22 cellular contexts compared by ENCODE assay signal in genomic region chr17:75316253-75316652, GRCh38. TPM values are rescaled to one million over a fixed set of nuclear protein-coding genes. Genes with fewer than 3 reads are reported as not detected.
DNase-seq lines count a peak whose midpoint lies in the region; ATAC-seq and TF ChIP-seq lines count a peak whose summit lies in the region.
"Had no signal": no experiment of that assay in that cellular context is flagged by ENCODE, and none has a peak within 500 bp of the region (broad histone marks: within the 10 kb centered on the region; RNA-seq: fewer than 3 reads in every experiment).

No MANE protein-coding gene starts in this region.

- no peaks in the 10 kb centered on the region for H3K9me3 Mint-ChIP-seq in activated CD4-positive, alpha-beta T cell treated with anti-CD3 and anti-CD28 coated beads, Interleukin-2, amount 10 ng/mL, durations not matched to agents 24 days and 14 days
- H3K9me3 Mint-ChIP-seq in activated naive CD8-positive, alpha-beta T cell treated with anti-CD3 and anti-CD28 coated beads, Interleukin-2, amount 50 U/mL, for 24 hours: no peaks in the 10 kb centered on the region
- no peaks in the 10 kb centered on the region for H3K9me3 Mint-ChIP-seq in stimulated activated memory B cell treated with anti-CD40 and anti-IgM and Interleukin-4, amounts not matched to agents 10 μg/mL and 1 μg/mL and 100 μg/mL, for 72 hours

- ATAC-seq in activated naive CD8-positive, alpha-beta T cell treated with anti-CD3 and anti-CD28 coated beads, Interleukin-2, amount 50 U/mL, for 24 hours: peak; percentile 37
- ATAC-seq in stimulated activated memory B cell treated with anti-CD40 and anti-IgM and Interleukin-4, amounts not matched to agents 10 μg/mL and 1 μg/mL and 100 μg/mL, for 72 hours: no peak
- ATAC-seq in GM19467 (IDR thresholded peaks at IDR 0.05; ENCODE audit: unreplicated experiment) (no peak), GM21526 (IDR thresholded peaks at IDR 0.05; ENCODE audit: low FRiP score, unreplicated experiment) (no peak)

- TF ChIP-seq CTCF in prostate gland (IDR thresholded peaks at IDR 0.05): no peak

- peak overlapping the region; percentile 82 for H3K27ac Mint-ChIP-seq in activated CD4-positive, alpha-beta T cell treated with anti-CD3 and anti-CD28 coated beads, Interleukin-2, amount 10 ng/mL, durations not matched to agents 24 days and 14 days
- H3K27ac Mint-ChIP-seq in activated naive CD8-positive, alpha-beta T cell treated with anti-CD3 and anti-CD28 coated beads, Interleukin-2, amount 50 U/mL, for 24 hours: peak overlapping the region; percentile 83
- H3K27ac Mint-ChIP-seq in stimulated activated memory B cell treated with anti-CD40 and anti-IgM and Interleukin-4, amounts not matched to agents 10 μg/mL and 1 μg/mL and 100 μg/mL, for 72 hours: peak overlapping the region; percentile 86

- H3K4me3 ChIP-seq in Karpas-422 (ENCODE audit: low read length) (no peak overlapping the region), prostate gland (no peak overlapping the region)
- H3K4me3 ChIP-seq: breast epithelium, HAP-1, heart right ventricle, right atrium auricular region, tibial nerve had no signal

- peaks cover 26% of the 10 kb centered on the region for H3K4me1 ChIP-seq in Karpas-422 (ENCODE audit: low read length)
- H3K4me1 ChIP-seq in prostate gland (replicated peaks): no peaks in the 10 kb centered on the region
- H3K4me1 ChIP-seq: breast epithelium, HAP-1, right atrium auricular region had no signal

- H3K9me3 ChIP-seq in Karpas-422 (ENCODE audit: low read length) (no peaks in the 10 kb centered on the region), prostate gland (no peaks in the 10 kb centered on the region)
- H3K9me3 ChIP-seq: breast epithelium, HAP-1, heart right ventricle, right atrium auricular region, tibial nerve had no signal

- H2AFZ ChIP-seq in Karpas-422 (ENCODE audit: low read length): no peak overlapping the region

- H3K27me3 ChIP-seq in Karpas-422 (ENCODE audit: low read length): no peaks in the 10 kb centered on the region
- H3K27me3 ChIP-seq in prostate gland (replicated peaks; ENCODE audit: insufficient read depth): no peaks in the 10 kb centered on the region
- H3K27me3 ChIP-seq: breast epithelium, heart right ventricle, right atrium auricular region, tibial nerve had no signal

- no peaks in the 10 kb centered on the region for H4K20me1 ChIP-seq in Karpas-422 (ENCODE audit: insufficient read depth, low read depth, low read length)

- 0 out of 2 replicates have a peak overlapping the region, but pooled peaks have one; percentile 17 for H3K27ac ChIP-seq in Karpas-422 (ENCODE audit: low read length)
- no peak overlapping the region for H3K27ac ChIP-seq in prostate gland
- H3K27ac ChIP-seq: right atrium auricular region had no signal

- H3K36me3 ChIP-seq in Karpas-422 (ENCODE audit: insufficient read depth, low read length) (peaks cover 15% of the 10 kb centered on the region; the same call in 1 of the 2 replicates), prostate gland (peaks cover 0 to 9% of the 10 kb centered on the region in 2 donors)
- H3K36me3 ChIP-seq: breast epithelium had no signal

- DNase-seq in activated CD4-positive, alpha-beta T cell treated with anti-CD3 and anti-CD28 coated beads, Interleukin-2, amount 10 ng/mL, durations not matched to agents 24 days and 14 days: no peak
- DNase-seq in activated CD4-positive, alpha-beta T cell treated with anti-CD3 and anti-CD28 coated beads, Interleukin-2, amount 50 U/mL, for 1 hour: no peak
- no peak for DNase-seq in Karpas-422
- DNase-seq in activated naive CD8-positive, alpha-beta T cell treated with anti-CD3 and anti-CD28 coated beads, Interleukin-2, amount 50 U/mL, for 24 hours: no peak
- no peak for DNase-seq in prostate gland (ENCODE audit: low spot score)
- DNase-seq: activated CD4-positive, alpha-beta T cell treated with anti-CD3 and anti-CD28 coated beads, Interleukin-2, amount 50 U/mL, for 4 hours; activated gamma-delta T cell; CD4-positive, CD25-positive, alpha-beta regulatory T cell; effector CD4-positive, alpha-beta T cell; heart right ventricle; mesendoderm; NCI-H1105 treated with DMSO at 0.1 percent for 48 hours; SHP77; stimulated activated CD4-positive, alpha-beta T cell treated with anti-CD3 and anti-CD28 coated beads, Interleukin-2, amount 100 ng/mL, for 24 hours; T-helper 9 cell had no signal

- no peaks in the 10 kb centered on the region for H3K27me3 Mint-ChIP-seq in activated CD4-positive, alpha-beta T cell treated with anti-CD3 and anti-CD28 coated beads, Interleukin-2, amount 10 ng/mL, durations not matched to agents 24 days and 14 days
- H3K27me3 Mint-ChIP-seq in activated naive CD8-positive, alpha-beta T cell treated with anti-CD3 and anti-CD28 coated beads, Interleukin-2, amount 50 U/mL, for 24 hours: no peaks in the 10 kb centered on the region
- H3K27me3 Mint-ChIP-seq in stimulated activated memory B cell treated with anti-CD40 and anti-IgM and Interleukin-4, amounts not matched to agents 10 μg/mL and 1 μg/mL and 100 μg/mL, for 72 hours: no peaks in the 10 kb centered on the region
- H3K27me3 Mint-ChIP-seq: CD4-positive, CD25-positive, alpha-beta regulatory T cell had no signal

- TF ChIP-seq POLR2A in prostate gland (IDR thresholded peaks at IDR 0.05): no peak

- no peaks in the 10 kb centered on the region for H3K9me2 ChIP-seq in Karpas-422 (replicated peaks; ENCODE audit: insufficient read depth, low read length)

- no peak overlapping the region for H3K9ac ChIP-seq in Karpas-422 (ENCODE audit: low read length)

- intact Hi-C loops in activated CD4-positive, alpha-beta T cell treated with anti-CD3 and anti-CD28 coated beads, Interleukin-2, amount 10 ng/mL, durations not matched to agents 24 days and 14 days (cut with micrococcal nuclease): no loop called here
- intact Hi-C loops in prostate gland (cut with DNase I): no loop called here

- H3K79me2 ChIP-seq in Karpas-422 (ENCODE audit: low read length): peaks cover 27% of the 10 kb centered on the region

- WGBS in prostate gland: 96% methylated on average over 5 of the region's 5 CpGs

- peaks cover 26% of the 10 kb centered on the region for H3K36me3 Mint-ChIP-seq in activated CD4-positive, alpha-beta T cell treated with anti-CD3 and anti-CD28 coated beads, Interleukin-2, amount 10 ng/mL, durations not matched to agents 24 days and 14 days (ENCODE audit: low read depth)
- H3K36me3 Mint-ChIP-seq in activated naive CD8-positive, alpha-beta T cell treated with anti-CD3 and anti-CD28 coated beads, Interleukin-2, amount 50 U/mL, for 24 hours (ENCODE audit: low read depth): peaks cover 19% of the 10 kb centered on the region
- peaks cover 43% of the 10 kb centered on the region for H3K36me3 Mint-ChIP-seq in stimulated activated memory B cell treated with anti-CD40 and anti-IgM and Interleukin-4, amounts not matched to agents 10 μg/mL and 1 μg/mL and 100 μg/mL, for 72 hours

- H3K4me3 Mint-ChIP-seq in activated CD4-positive, alpha-beta T cell treated with anti-CD3 and anti-CD28 coated beads, Interleukin-2, amount 10 ng/mL, durations not matched to agents 24 days and 14 days: peak overlapping the region; percentile 23
- no peak overlapping the region for H3K4me3 Mint-ChIP-seq in activated naive CD8-positive, alpha-beta T cell treated with anti-CD3 and anti-CD28 coated beads, Interleukin-2, amount 50 U/mL, for 24 hours
- H3K4me3 Mint-ChIP-seq in stimulated activated memory B cell treated with anti-CD40 and anti-IgM and Interleukin-4, amounts not matched to agents 10 μg/mL and 1 μg/mL and 100 μg/mL, for 72 hours: peak overlapping the region; percentile 38
- H3K4me3 Mint-ChIP-seq: CD4-positive, CD25-positive, alpha-beta regulatory T cell had no signal

- no peak overlapping the region for H3K4me2 ChIP-seq in Karpas-422 (ENCODE audit: low read depth, low read length, poor library complexity, severe bottlenecking)

- peaks cover 17% of the 10 kb centered on the region for H3K4me1 Mint-ChIP-seq in activated CD4-positive, alpha-beta T cell treated with anti-CD3 and anti-CD28 coated beads, Interleukin-2, amount 10 ng/mL, durations not matched to agents 24 days and 14 days
- H3K4me1 Mint-ChIP-seq in activated naive CD8-positive, alpha-beta T cell treated with anti-CD3 and anti-CD28 coated beads, Interleukin-2, amount 50 U/mL, for 24 hours: peaks cover 46% of the 10 kb centered on the region
- peaks cover 88% of the 10 kb centered on the region for H3K4me1 Mint-ChIP-seq in stimulated activated memory B cell treated with anti-CD40 and anti-IgM and Interleukin-4, amounts not matched to agents 10 μg/mL and 1 μg/mL and 100 μg/mL, for 72 hours

RNA-seq across cellular contexts. Expression of gene SLC25A19, which starts 27.0 kb away (rescaled TPM):
- total RNA-seq in activated CD4-positive, alpha-beta T cell treated with anti-CD3 and anti-CD28 coated beads, Interleukin-2, amount 10 ng/mL, durations not matched to agents 24 days and 14 days: 131 and 132 TPM in 2 replicates
- total RNA-seq in Karpas-422 (2014; rRNA removed; shearing (Covaris generic); ENCODE audit: low replicate concordance): 36.5 and 43.1 TPM in 2 replicates
- 10 to 100 TPM in 1 of 2 donors, 1 to 10 TPM in 1; 5.2 to 15.2 TPM for total RNA-seq in prostate gland

RNA-seq across cellular contexts. Expression of gene MIF4GD, which starts 45.2 kb away (rescaled TPM):
- total RNA-seq in activated CD4-positive, alpha-beta T cell treated with anti-CD3 and anti-CD28 coated beads, Interleukin-2, amount 10 ng/mL, durations not matched to agents 24 days and 14 days: 45.9 and 48.7 TPM in 2 replicates
- total RNA-seq in Karpas-422 (2014; rRNA removed; shearing (Covaris generic); ENCODE audit: low replicate concordance): 44.4 and 63.3 TPM in 2 replicates
- 10 to 100 TPM; 14.1 to 31.4 TPM for total RNA-seq in prostate gland

RNA-seq across cellular contexts. Expression of gene MRPS7, which starts 54.6 kb away (rescaled TPM):
- total RNA-seq in activated CD4-positive, alpha-beta T cell treated with anti-CD3 and anti-CD28 coated beads, Interleukin-2, amount 10 ng/mL, durations not matched to agents 24 days and 14 days: 121 and 127 TPM in 2 replicates
- 48.8 and 58.7 TPM in 2 replicates for total RNA-seq in Karpas-422 (2014; rRNA removed; shearing (Covaris generic); ENCODE audit: low replicate concordance)
- 10 to 100 TPM; 40.8 to 45.3 TPM for total RNA-seq in prostate gland

RNA-seq across cellular contexts. Expression of gene GGA3, which starts 54.8 kb away (rescaled TPM):
- 84.2 and 86.9 TPM in 2 replicates for total RNA-seq in activated CD4-positive, alpha-beta T cell treated with anti-CD3 and anti-CD28 coated beads, Interleukin-2, amount 10 ng/mL, durations not matched to agents 24 days and 14 days
- total RNA-seq in Karpas-422 (2014; rRNA removed; shearing (Covaris generic); ENCODE audit: low replicate concordance): 23.4 and 45.1 TPM in 2 replicates
- 10 to 100 TPM; 18.9 to 43.3 TPM for total RNA-seq in prostate gland
